Comparison of ENCODE assay signal across 27 cellular contexts in the genomic region with DNA sequence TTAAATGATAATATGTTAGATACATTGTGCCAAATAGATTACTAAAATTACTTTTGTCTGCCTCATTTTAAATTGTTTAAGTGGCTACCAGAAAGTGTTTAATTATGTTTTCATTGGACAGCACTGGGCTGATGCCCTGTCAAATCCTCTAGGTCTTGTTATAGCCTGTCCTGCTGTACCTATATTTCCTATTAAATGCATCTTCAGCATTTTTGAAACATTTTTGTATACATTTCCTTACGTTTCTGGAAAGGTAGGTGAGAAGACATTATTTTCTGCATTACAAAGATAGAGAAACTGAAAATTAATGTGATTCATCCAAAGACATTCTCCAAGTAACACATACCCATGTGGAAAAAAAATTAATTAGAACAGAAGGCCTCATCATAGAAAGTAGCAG.
"Had no signal": no experiment of that assay in that cellular context is flagged by ENCODE, and none has a peak within 500 bp of the region (broad histone marks: within the 10 kb centered on the region; RNA-seq: fewer than 3 reads in every experiment).

No MANE protein-coding gene starts in this region.

- ATAC-seq: stimulated activated effector memory CD8-positive, alpha-beta T cell treated with anti-CD3 and anti-CD28 coated beads, Interleukin-12 subunit alpha, Interleukin-12 subunit beta, amount 100 ng/mL, for 72 hours; stimulated activated memory B cell treated with anti-CD40 and anti-IgM and Interleukin-4, amounts not matched to agents 10 μg/mL and 1 μg/mL and 100 μg/mL, for 72 hours; stimulated activated naive B cell treated with anti-CD40 and anti-IgM and Interleukin-4, amounts not matched to agents 10 μg/mL and 1 μg/mL and 100 μg/mL, for 72 hours; stimulated activated naive CD8-positive, alpha-beta T cell treated with anti-CD3 and anti-CD28 coated beads, Interleukin-15, amount 100 ng/mL, for 72 hours; stimulated activated naive CD8-positive, alpha-beta T cell treated with anti-CD3 and anti-CD28 coated beads, Interleukin-15, Interleukin-2, amounts not matched to agents 100 U/mL and 50 U/mL, for 24 hours; upper lobe of right lung had no signal

- H3K4me1 ChIP-seq: stomach, suprapubic skin, testis, thyroid gland, tibial nerve, transverse colon, upper lobe of left lung, upper lobe of right lung, uterus, vagina had no signal

- FAIRE-seq: urothelium cell line had no signal

- H3K9me3 ChIP-seq: suprapubic skin, testis, thoracic aorta, thyroid gland, tibial nerve, transverse colon, upper lobe of left lung, upper lobe of right lung, uterus, vagina had no signal

- H3K36me3 ChIP-seq: stomach, suprapubic skin, thoracic aorta, thyroid gland, tibial artery, tibial nerve, transverse colon, upper lobe of left lung, upper lobe of right lung, uterus, vagina had no signal

- H3K27me3 ChIP-seq: stomach, suprapubic skin, testis, thyroid gland, tibial artery, tibial nerve, transverse colon, upper lobe of left lung, upper lobe of right lung, uterus, vagina had no signal

- H3K4me3 ChIP-seq: stomach, suprapubic skin, testis, thoracic aorta, thyroid gland, tibial artery, tibial nerve, transverse colon, upper lobe of left lung, upper lobe of right lung, uterus, vagina had no signal

- DNase-seq: stimulated activated CD4-positive, alpha-beta T cell treated with anti-CD3 and anti-CD28 coated beads, Interleukin-2, amount 100 ng/mL, for 48 hours; stimulated activated CD4-positive, alpha-beta T cell treated with anti-CD3 and anti-CD28 coated beads, Interleukin-4, amount 100 ng/mL, for 1 hour; stimulated activated CD4-positive, alpha-beta T cell treated with anti-CD3 and anti-CD28 coated beads, Interleukin-4, amount 100 ng/mL, for 24 hours; stimulated activated CD4-positive, alpha-beta T cell treated with anti-CD3 and anti-CD28 coated beads, Interleukin-4, amount 100 ng/mL, for 4 hours; stimulated activated CD8-positive, alpha-beta memory T cell treated with anti-CD3 and anti-CD28 coated beads, Interleukin-4, amount 100 ng/mL, for 48 hours; stimulated activated naive B cell treated with anti-CD40 and anti-IgM and Interleukin-4, amounts not matched to agents 10 μg/mL and 1 μg/mL and 100 μg/mL, for 72 hours; stimulated activated naive CD4-positive, alpha-beta T cell; stimulated activated naive CD4-positive, alpha-beta T cell treated with Interleukin-2 at 50 U/mL for 16 hours; stimulated activated naive CD8-positive, alpha-beta T cell treated with anti-CD3 and anti-CD28 coated beads, Interleukin-15, amount 100 ng/mL, for 72 hours; stimulated activated naive CD8-positive, alpha-beta T cell treated with anti-CD3 and anti-CD28 coated beads, Interleukin-15, Interleukin-2, amounts not matched to agents 100 U/mL and 50 U/mL, for 24 hours; stomach; substantia nigra; testis; thyroid gland; tibial artery; transverse colon; trophoblast cell; upper lobe of left lung; upper lobe of right lung; uterus had no signal

- H3K27ac ChIP-seq: stomach, suprapubic skin, testis, thoracic aorta, thyroid gland, tibial artery, tibial nerve, transverse colon, upper lobe of left lung, upper lobe of right lung, uterus, vagina had no signal
